Comparison of ENCODE assay signal across 8 cellular contexts in the genomic region with DNA sequence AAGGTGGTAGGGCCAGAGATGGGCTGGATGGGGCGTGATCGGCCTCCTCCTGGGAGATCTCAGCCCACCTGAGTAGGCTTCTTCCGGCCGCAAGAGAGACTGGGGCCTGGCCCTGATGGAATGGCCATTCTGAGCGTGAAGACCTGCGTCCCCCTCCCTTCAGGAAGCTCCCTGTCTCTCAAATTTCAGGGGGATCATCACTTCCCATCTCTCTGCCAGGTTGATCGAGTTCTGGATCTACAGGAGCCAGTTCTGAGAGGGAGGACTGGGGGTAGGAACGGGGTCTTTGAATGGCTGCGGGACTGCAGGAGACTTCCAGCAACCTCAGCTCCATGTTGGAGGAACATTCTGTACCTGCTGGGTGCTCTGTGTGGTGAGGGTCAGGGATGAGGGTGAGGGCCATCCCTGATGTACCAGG. TPM values are rescaled to one million over a fixed set of nuclear protein-coding genes. Genes with fewer than 3 reads are reported as not detected.
DNase-seq lines count a peak whose midpoint lies in the region; TF ChIP-seq lines count a peak whose summit lies in the region.

No MANE protein-coding gene starts in this region.

- no peaks in the 10 kb centered on the region for H3K9me3 Mint-ChIP-seq in T-helper 1 cell treated with Interleukin-12 subunit alpha and Interleukin-12 subunit beta and Interleukin-4 antibody, amounts not matched to agents 30 μg/mL and 1 μg/mL, for 36 hours
- no peaks in the 10 kb centered on the region for H3K9me3 Mint-ChIP-seq in activated T-helper 1 cell treated with anti-CD3 and anti-CD28 coated beads, Interleukin-12 subunit alpha, Interleukin-12 subunit beta, Interleukin-2, Interleukin-4 antibody, amounts not matched to agents 30 ng/mL and 10 ng/mL and 1 ng/mL, durations not matched to agents 14 hours and 24 hours and 36 hours
- no peaks in the 10 kb centered on the region for H3K9me3 Mint-ChIP-seq in immature natural killer cell

- H3K27me3 ChIP-seq in suprapubic skin: no peaks in the 10 kb centered on the region

- TF ChIP-seq POLR2A in suprapubic skin (IDR thresholded peaks at IDR 0.05): no peak

- H3K36me3 ChIP-seq in suprapubic skin: no peaks in the 10 kb centered on the region

- H3K4me1 ChIP-seq in suprapubic skin: peaks cover 15% of the 10 kb centered on the region

- TF ChIP-seq EP300 in suprapubic skin (IDR thresholded peaks at IDR 0.05): no peak

- no peak for TF ChIP-seq CTCF in suprapubic skin (IDR thresholded peaks at IDR 0.05)

- H3K27ac ChIP-seq in suprapubic skin: no peak overlapping the region

- DNase-seq in T-helper 1 cell: no peak
- DNase-seq in activated T-helper 1 cell treated with anti-CD3 and anti-CD28 coated beads, Interleukin-12 subunit alpha, Interleukin-12 subunit beta, Interleukin-2, Interleukin-4 antibody, amounts not matched to agents 30 ng/mL and 10 ng/mL and 1 ng/mL, durations not matched to agents 14 hours and 24 hours and 36 hours (ENCODE audit: low spot score): no peak
- no peak for DNase-seq in immature natural killer cell
- no peak for DNase-seq in suprapubic skin (ENCODE audit: low spot score in 2 of 2)
- no peak for DNase-seq in HUDEP-2 (lab: John Stamatoyannopoulos, UW; ENCODE audit: unreplicated experiment in 76 of 76)
- DNase-seq in posterior cingulate gyrus: no peak
- DNase-seq in NCI-H1092 treated with DMSO at 0.1 percent for 48 hours (lab: John Stamatoyannopoulos, UW): no peak

- intact Hi-C loops in activated T-helper 1 cell treated with anti-CD3 and anti-CD28 coated beads, Interleukin-12 subunit alpha, Interleukin-12 subunit beta, Interleukin-2, Interleukin-4 antibody, amounts not matched to agents 30 ng/mL and 10 ng/mL and 1 ng/mL, durations not matched to agents 14 hours and 24 hours and 36 hours (cut with micrococcal nuclease): loop anchor here (1.0 kb wide), 3 partner anchors 13 to 27 kb away; a partner anchor contains a TSS
- intact Hi-C loops in posterior cingulate gyrus (cut with DNase I): loop anchor here (1.0 kb wide), 1 partner anchor 27 kb away; a partner anchor contains a TSS

- H3K36me3 Mint-ChIP-seq in T-helper 1 cell treated with Interleukin-12 subunit alpha and Interleukin-12 subunit beta and Interleukin-4 antibody, amounts not matched to agents 30 μg/mL and 1 μg/mL, for 36 hours (ENCODE audit: low read depth): no peaks in the 10 kb centered on the region
- no peaks in the 10 kb centered on the region for H3K36me3 Mint-ChIP-seq in activated T-helper 1 cell treated with anti-CD3 and anti-CD28 coated beads, Interleukin-12 subunit alpha, Interleukin-12 subunit beta, Interleukin-2, Interleukin-4 antibody, amounts not matched to agents 30 ng/mL and 10 ng/mL and 1 ng/mL, durations not matched to agents 14 hours and 24 hours and 36 hours (ENCODE audit: low read depth)
- no peaks in the 10 kb centered on the region for H3K36me3 Mint-ChIP-seq in immature natural killer cell

- H3K27ac Mint-ChIP-seq in T-helper 1 cell treated with Interleukin-12 subunit alpha and Interleukin-12 subunit beta and Interleukin-4 antibody, amounts not matched to agents 30 μg/mL and 1 μg/mL, for 36 hours: peak overlapping the region; percentile 81
- H3K27ac Mint-ChIP-seq in activated T-helper 1 cell treated with anti-CD3 and anti-CD28 coated beads, Interleukin-12 subunit alpha, Interleukin-12 subunit beta, Interleukin-2, Interleukin-4 antibody, amounts not matched to agents 30 ng/mL and 10 ng/mL and 1 ng/mL, durations not matched to agents 14 hours and 24 hours and 36 hours: peak overlapping the region; percentile 77
- peak overlapping the region; percentile 78 to 88 (median 80) for H3K27ac Mint-ChIP-seq in immature natural killer cell

- no peaks in the 10 kb centered on the region for H3K9me3 ChIP-seq in suprapubic skin

- H3K4me3 Mint-ChIP-seq in T-helper 1 cell treated with Interleukin-12 subunit alpha and Interleukin-12 subunit beta and Interleukin-4 antibody, amounts not matched to agents 30 μg/mL and 1 μg/mL, for 36 hours: peak overlapping the region; percentile 81
- peak overlapping the region; percentile 79 for H3K4me3 Mint-ChIP-seq in activated T-helper 1 cell treated with anti-CD3 and anti-CD28 coated beads, Interleukin-12 subunit alpha, Interleukin-12 subunit beta, Interleukin-2, Interleukin-4 antibody, amounts not matched to agents 30 ng/mL and 10 ng/mL and 1 ng/mL, durations not matched to agents 14 hours and 24 hours and 36 hours
- peak overlapping the region; percentile 71 to 84 (median 76) for H3K4me3 Mint-ChIP-seq in immature natural killer cell

- whole genome bisulfite sequencing in suprapubic skin: 33% methylated on average over 8 of the region's 9 CpGs

- peaks cover 4% of the 10 kb centered on the region for H3K27me3 Mint-ChIP-seq in T-helper 1 cell treated with Interleukin-12 subunit alpha and Interleukin-12 subunit beta and Interleukin-4 antibody, amounts not matched to agents 30 μg/mL and 1 μg/mL, for 36 hours (ENCODE audit: low read depth)
- peaks cover 6% of the 10 kb centered on the region for H3K27me3 Mint-ChIP-seq in activated T-helper 1 cell treated with anti-CD3 and anti-CD28 coated beads, Interleukin-12 subunit alpha, Interleukin-12 subunit beta, Interleukin-2, Interleukin-4 antibody, amounts not matched to agents 30 ng/mL and 10 ng/mL and 1 ng/mL, durations not matched to agents 14 hours and 24 hours and 36 hours (ENCODE audit: insufficient read depth)
- H3K27me3 Mint-ChIP-seq in immature natural killer cell (ENCODE audit: low read depth in 3 of 3): no peaks in the 10 kb centered on the region

- peaks cover 29% of the 10 kb centered on the region for H3K4me1 Mint-ChIP-seq in T-helper 1 cell treated with Interleukin-12 subunit alpha and Interleukin-12 subunit beta and Interleukin-4 antibody, amounts not matched to agents 30 μg/mL and 1 μg/mL, for 36 hours (ENCODE audit: low read depth)
- peaks cover 33% of the 10 kb centered on the region for H3K4me1 Mint-ChIP-seq in activated T-helper 1 cell treated with anti-CD3 and anti-CD28 coated beads, Interleukin-12 subunit alpha, Interleukin-12 subunit beta, Interleukin-2, Interleukin-4 antibody, amounts not matched to agents 30 ng/mL and 10 ng/mL and 1 ng/mL, durations not matched to agents 14 hours and 24 hours and 36 hours (ENCODE audit: low read depth)
- H3K4me1 Mint-ChIP-seq in immature natural killer cell: peaks cover 13 to 14% of the 10 kb centered on the region in 2 donors

- H3K4me3 ChIP-seq in suprapubic skin: peak overlapping the region; percentile 49

RNA-seq across cellular contexts. Expression of a gene that starts 9.3 kb away (rescaled TPM):
- total RNA-seq in activated T-helper 1 cell treated with anti-CD3 and anti-CD28 coated beads, Interleukin-12 subunit alpha, Interleukin-12 subunit beta, Interleukin-2, Interleukin-4 antibody, amounts not matched to agents 30 ng/mL and 10 ng/mL and 1 ng/mL, durations not matched to agents 14 hours and 24 hours and 36 hours: 0.42 and 0.73 TPM in 2 replicates
- polyA plus RNA-seq in immature natural killer cell: 1 to 10 TPM in 1 of 3 donors, not detected in 2; 2.3 TPM
- 100 to 1,000 TPM in 2 of 4 donors, 10 to 100 TPM in 2; 26.7 to 156 (median 105) TPM for total RNA-seq in suprapubic skin

RNA-seq across cellular contexts. Expression of a gene that starts 25.9 kb away (rescaled TPM):
- total RNA-seq in activated T-helper 1 cell treated with anti-CD3 and anti-CD28 coated beads, Interleukin-12 subunit alpha, Interleukin-12 subunit beta, Interleukin-2, Interleukin-4 antibody, amounts not matched to agents 30 ng/mL and 10 ng/mL and 1 ng/mL, durations not matched to agents 14 hours and 24 hours and 36 hours: not detected in 2 replicates
- not detected for polyA plus RNA-seq in immature natural killer cell
- total RNA-seq in suprapubic skin: 1 to 10 TPM in 2 of 4 donors, not detected in 2; 1.1 to 2.3 TPM

RNA-seq across cellular contexts. Expression of a gene that starts 26.1 kb away (rescaled TPM):
- 70.8 and 77.4 TPM in 2 replicates for total RNA-seq in activated T-helper 1 cell treated with anti-CD3 and anti-CD28 coated beads, Interleukin-12 subunit alpha, Interleukin-12 subunit beta, Interleukin-2, Interleukin-4 antibody, amounts not matched to agents 30 ng/mL and 10 ng/mL and 1 ng/mL, durations not matched to agents 14 hours and 24 hours and 36 hours
- polyA plus RNA-seq in immature natural killer cell: 100 to 1,000 TPM in 1 of 3 donors, 10 to 100 TPM in 2; 44.1 to 154 (median 63.8) TPM
- total RNA-seq in suprapubic skin: 10 to 100 TPM; 57.7 to 91.3 (median 77.9) TPM

RNA-seq across cellular contexts. Expression of a gene that starts 27.1 kb away (rescaled TPM):
- total RNA-seq in activated T-helper 1 cell treated with anti-CD3 and anti-CD28 coated beads, Interleukin-12 subunit alpha, Interleukin-12 subunit beta, Interleukin-2, Interleukin-4 antibody, amounts not matched to agents 30 ng/mL and 10 ng/mL and 1 ng/mL, durations not matched to agents 14 hours and 24 hours and 36 hours: 191 and 201 TPM in 2 replicates
- 10 to 100 TPM; 47.0 to 59.1 (median 47.7) TPM for polyA plus RNA-seq in immature natural killer cell
- total RNA-seq in suprapubic skin: 100 to 1,000 TPM in 2 of 4 donors, 10 to 100 TPM in 2; 82.8 to 118 (median 104) TPM

RNA-seq across cellular contexts. Expression of a gene that starts 35.0 kb away (rescaled TPM):
- total RNA-seq in activated T-helper 1 cell treated with anti-CD3 and anti-CD28 coated beads, Interleukin-12 subunit alpha, Interleukin-12 subunit beta, Interleukin-2, Interleukin-4 antibody, amounts not matched to agents 30 ng/mL and 10 ng/mL and 1 ng/mL, durations not matched to agents 14 hours and 24 hours and 36 hours: 23.8 and 27.4 TPM in 2 replicates
- 1 to 10 TPM in 2 of 3 donors, under 1 TPM in 1; 0.13 to 2.4 (median 2.1) TPM for polyA plus RNA-seq in immature natural killer cell
- total RNA-seq in suprapubic skin: 10 to 100 TPM in 2 of 4 donors, 1 to 10 TPM in 2; 5.4 to 76.6 (median 12.1) TPM

Comparison
In these comparisons a context has a peak if more than half of its experiments do, and no peak if none do; other contexts are left out.
1. RNA of a gene that starts 9.3 kb away (total RNA-seq): 26.7 to 156 TPM in suprapubic skin; 0.42 to 0.73 TPM in activated T-helper 1 cell treated with anti-CD3 and anti-CD28 coated beads, Interleukin-12 subunit alpha, Interleukin-12 subunit beta, Interleukin-2, Interleukin-4 antibody, amounts not matched to agents 30 ng/mL and 10 ng/mL and 1 ng/mL, durations not matched to agents 14 hours and 24 hours and 36 hours; every median in the first group is over 10 times any median in the second.
2. Peak in every context shown above with its lines, with median percentiles within 50 percentile points of each other: H3K27ac Mint-ChIP-seq and H3K4me3 Mint-ChIP-seq.